In genomic region chr3:150480802-150481201, GRCh38 we compare ENCODE assay signal across 19 cellular contexts.
A peak's percentile ranks its signal among the peaks of the same experiment; 100 is the strongest.
DNase-seq lines count a peak whose midpoint lies in the region; ATAC-seq, FAIRE-seq and TF ChIP-seq lines count a peak whose summit lies in the region.
"Had no signal": no experiment of that assay in that cellular context is flagged by ENCODE, and none has a peak within 500 bp of the region (broad histone marks: within the 10 kb centered on the region; RNA-seq: fewer than 3 reads in every experiment).

No MANE protein-coding gene starts in this region.

- no peaks in the 10 kb centered on the region for H3K36me3 Mint-ChIP-seq in stimulated activated effector memory CD8-positive, alpha-beta T cell treated with anti-CD3 and anti-CD28 coated beads, Interleukin-12 subunit alpha, Interleukin-12 subunit beta, amount 100 ng/mL, for 72 hours

- H3K4me1 Mint-ChIP-seq in stimulated activated effector memory CD8-positive, alpha-beta T cell treated with anti-CD3 and anti-CD28 coated beads, Interleukin-12 subunit alpha, Interleukin-12 subunit beta, amount 100 ng/mL, for 72 hours = no peaks in the 10 kb centered on the region
- H3K4me1 Mint-ChIP-seq: CD4-positive, CD25-positive, alpha-beta regulatory T cell; CD8-positive, alpha-beta memory T cell had no signal

- no peaks in the 10 kb centered on the region for H3K9me1 ChIP-seq in keratinocyte (ENCODE audit: control insufficient read depth, extremely low read depth, insufficient read depth, low read length)

- no peak overlapping the region for H3K27ac Mint-ChIP-seq in stimulated activated effector memory CD8-positive, alpha-beta T cell treated with anti-CD3 and anti-CD28 coated beads, Interleukin-12 subunit alpha, Interleukin-12 subunit beta, amount 100 ng/mL, for 72 hours
- H3K27ac Mint-ChIP-seq: CD4-positive, CD25-positive, alpha-beta regulatory T cell; CD8-positive, alpha-beta memory T cell had no signal

- H2AFZ ChIP-seq in SK-N-SH (ENCODE audit: low read depth) (peak overlapping the region; percentile 17; the same call in 1 of the 2 replicates), keratinocyte (ENCODE audit: control insufficient read depth, low read length) (peak overlapping the region; percentile 23)

- TF ChIP-seq EP300 in SK-N-SH (IDR thresholded peaks at IDR 0.05; ENCODE audit: borderline replicate concordance in 1 of 2, low read depth in 1 of 2, low read length in 1 of 2) = no peak

- no peak overlapping the region for H3K9ac ChIP-seq in SK-N-SH
- no peak overlapping the region for H3K9ac ChIP-seq in keratinocyte (ENCODE audit: control insufficient read depth, extremely low read depth, insufficient read depth, low read length)

- H3F3A ChIP-seq in SK-N-SH (replicated peaks; ENCODE audit: insufficient read depth) = peaks cover 4% of the 10 kb centered on the region

- H3K9me3 ChIP-seq in SK-N-SH (peaks cover 13% of the 10 kb centered on the region), SJCRH30 (replicated peaks) (peaks cover 13% of the 10 kb centered on the region; the same call in 1 of the 2 replicates), keratinocyte (ENCODE audit: control insufficient read depth, low read depth, low read length) (no peaks in the 10 kb centered on the region)
- H3K9me3 ChIP-seq: BE2C had no signal

- H3K9me3 Mint-ChIP-seq in stimulated activated effector memory CD8-positive, alpha-beta T cell treated with anti-CD3 and anti-CD28 coated beads, Interleukin-12 subunit alpha, Interleukin-12 subunit beta, amount 100 ng/mL, for 72 hours = peaks cover 11% of the 10 kb centered on the region

- no peak overlapping the region for H3K4me3 ChIP-seq in SK-N-SH (ENCODE audit: low read depth in 2 of 2, low read length in 1 of 2)
- no peak overlapping the region for H3K4me3 ChIP-seq in SJCRH30
- H3K4me3 ChIP-seq in keratinocyte (ENCODE audit: control insufficient read depth in 2 of 3, extremely low read depth in 1 of 3, insufficient read depth in 2 of 3, low read depth in 1 of 3, low read length in 3 of 3) = no peak overlapping the region
- H3K4me3 ChIP-seq: K562 had no signal

- dilution Hi-C loops in keratinocyte (cut with MboI; ENCODE audit: extremely low pct_ligation_motif_present, low sequenced_read_pairs) = no loop called here

- no peak for FAIRE-seq in keratinocyte (lab: Jason Lieb, UNC)
- FAIRE-seq: K562 had no signal

- H4K20me1 ChIP-seq in SK-N-SH (ENCODE audit: insufficient read depth) = no peaks in the 10 kb centered on the region
- no peaks in the 10 kb centered on the region for H4K20me1 ChIP-seq in keratinocyte (ENCODE audit: control insufficient read depth, extremely low read depth, insufficient read depth, low read length)

- H3K79me2 ChIP-seq in SK-N-SH (ENCODE audit: insufficient read depth) = no peaks in the 10 kb centered on the region
- no peaks in the 10 kb centered on the region for H3K79me2 ChIP-seq in keratinocyte (ENCODE audit: control insufficient read depth, insufficient read depth, low read length)

- ATAC-seq in SK-N-SH treated with all-trans-retinoic acid at 6 μM for 48 hours = no peak
- no peak for ATAC-seq in stimulated activated effector memory CD8-positive, alpha-beta T cell treated with anti-CD3 and anti-CD28 coated beads, Interleukin-12 subunit alpha, Interleukin-12 subunit beta, amount 100 ng/mL, for 72 hours
- ATAC-seq: K562 had no signal

- TF ChIP-seq CTCF in SK-N-SH (IDR thresholded peaks at IDR 0.05) = no peak
- no peak for TF ChIP-seq CTCF in keratinocyte (optimal IDR thresholded peaks at IDR 0.05 in 1 of 3, IDR thresholded peaks at IDR 0.05 in 1 of 3, conservative IDR thresholded peaks at IDR 0.05 in 1 of 3; ENCODE audit: extremely low read depth in 1 of 3, insufficient read depth in 2 of 3, low read length in 3 of 3)

- no peak overlapping the region for H3K27ac ChIP-seq in SK-N-SH (ENCODE audit: low read depth in 2 of 2, low read length in 1 of 2)
- peak overlapping the region; percentile 75 for H3K27ac ChIP-seq in SJCRH30
- H3K27ac ChIP-seq in keratinocyte (ENCODE audit: control insufficient read depth, insufficient read depth, low read length) = no peak overlapping the region
- H3K27ac ChIP-seq: HL-60 had no signal

- no peak for TF ChIP-seq RAD21 in SK-N-SH (IDR thresholded peaks at IDR 0.05; ENCODE audit: low read length)

- CTCF ChIA-PET in SK-N-SH (lab: Yijun Ruan, JAX) = interaction anchor here (1.0 to 1.9 kb wide), 2 partner anchors 15 to 71 kb away, joined by 3 to 9 read pairs; no protein-coding TSS in a partner anchor

- no peak overlapping the region for H3K4me2 ChIP-seq in SK-N-SH
- no peak overlapping the region for H3K4me2 ChIP-seq in keratinocyte (ENCODE audit: control insufficient read depth, extremely low read depth, insufficient read depth, low read depth, low read length)

- H3K9me2 ChIP-seq in SK-N-SH = no peaks in the 10 kb centered on the region

- no peak overlapping the region for H3K4me3 Mint-ChIP-seq in stimulated activated effector memory CD8-positive, alpha-beta T cell treated with anti-CD3 and anti-CD28 coated beads, Interleukin-12 subunit alpha, Interleukin-12 subunit beta, amount 100 ng/mL, for 72 hours
- H3K4me3 Mint-ChIP-seq: CD4-positive, CD25-positive, alpha-beta regulatory T cell; CD8-positive, alpha-beta memory T cell had no signal

- DNase-seq in SK-N-SH (no peak), SJCRH30 (peak; percentile 12 to 49), keratinocyte (ENCODE audit: low read depth, low spot score) (no peak), AG08395 (ENCODE audit: low spot score) (no peak)
- DNase-seq in stimulated activated CD4-positive, alpha-beta T cell treated with anti-CD3 and anti-CD28 coated beads, Interleukin-4, amount 100 ng/mL, for 24 hours = no peak
- no peak for DNase-seq in stimulated activated effector memory CD8-positive, alpha-beta T cell treated with anti-CD3 and anti-CD28 coated beads, Interleukin-12 subunit alpha, Interleukin-12 subunit beta, amount 100 ng/mL, for 72 hours (ENCODE audit: low spot score in 2 of 2)
- DNase-seq: BE2C; C1 segment of cervical spinal cord; CD4-positive, CD25-positive, alpha-beta regulatory T cell; CD8-positive, alpha-beta memory T cell; COR-L47; DMS 273 treated with DMSO at 0.1 percent for 48 hours; DMS79; GDM1; GOT3; H7 had no signal

- POLR2A ChIA-PET in SK-N-SH (lab: Yijun Ruan, JAX) = no interaction called here

- H3K36me3 ChIP-seq in SK-N-SH (replicated peaks in 1 of 2; ENCODE audit: control insufficient read depth in 1 of 2, insufficient read depth in 2 of 2, low read length in 1 of 2) (peaks cover 0 to 8% of the 10 kb centered on the region in 2 experiments), SJCRH30 (no peaks in the 10 kb centered on the region), keratinocyte (ENCODE audit: control insufficient read depth in 2 of 2, extremely low read depth in 1 of 2, insufficient read depth in 2 of 2, low read length in 2 of 2) (peaks cover 0 to 1% of the 10 kb centered on the region in 2 experiments)
- H3K36me3 ChIP-seq: BE2C had no signal

- no peaks in the 10 kb centered on the region for H3K27me3 ChIP-seq in SK-N-SH (ENCODE audit: insufficient read depth)
- H3K27me3 ChIP-seq in SJCRH30 = no peaks in the 10 kb centered on the region
- H3K27me3 ChIP-seq in keratinocyte (ENCODE audit: control insufficient read depth, extremely low read depth, insufficient read depth, low read length) = no peaks in the 10 kb centered on the region
- H3K27me3 ChIP-seq: BE2C had no signal

- H3K4me1 ChIP-seq in SK-N-SH (ENCODE audit: control insufficient read depth in 1 of 2, insufficient read depth in 2 of 2, low read depth in 1 of 2, low read length in 1 of 2) (no peaks in the 10 kb centered on the region), SJCRH30 (peaks cover 9% of the 10 kb centered on the region), keratinocyte (ENCODE audit: control insufficient read depth, extremely low read depth, insufficient read depth, low read length) (peaks cover 3% of the 10 kb centered on the region)
- H3K4me1 ChIP-seq: BE2C had no signal

TF ChIP-seq in SK-N-SH, 30 proteins besides CTCF, POLR2A, EP300 and RAD21 (continues in another document):
- TF ChIP-seq PBX3 (IDR thresholded peaks at IDR 0.05) = no peak
- no peak for TF ChIP-seq FOSL2 (IDR thresholded peaks at IDR 0.05; ENCODE audit: borderline replicate concordance, low read depth)
- no peak for TF ChIP-seq MXI1 (IDR thresholded peaks at IDR 0.05; ENCODE audit: low read depth, low read length)

TF ChIP-seq in SK-N-SH treated with all-trans-retinoic acid at 6 μM for 48 hours, 23 proteins besides CTCF, POLR2A, EP300 and RAD21:
- no peak for TF ChIP-seq PPARA (CRISPR knock-in tag; IDR thresholded peaks at IDR 0.05; ENCODE audit: borderline replicate concordance)
- no peak for TF ChIP-seq CSRNP3 (CRISPR knock-in tag; IDR thresholded peaks at IDR 0.05)
- TF ChIP-seq TCF4 (CRISPR knock-in tag; IDR thresholded peaks at IDR 0.05; ENCODE audit: borderline replicate concordance) = no peak
- no peak for TF ChIP-seq TOX (CRISPR knock-in tag; IDR thresholded peaks at IDR 0.05; ENCODE audit: borderline replicate concordance)
- TF ChIP-seq BACH2 (CRISPR knock-in tag; IDR thresholded peaks at IDR 0.05; ENCODE audit: borderline replicate concordance) = no peak
- no peak for TF ChIP-seq CSDC2 (CRISPR knock-in tag; IDR thresholded peaks at IDR 0.05)

Comparison
In these comparisons a context has a peak if more than half of its experiments do, and no peak if none do; other contexts are left out.
1. DNase-seq: peak in SJCRH30 (2 of 2); none in SK-N-SH (single experiment), keratinocyte (single experiment), stimulated activated CD4-positive, alpha-beta T cell treated with anti-CD3 and anti-CD28 coated beads, Interleukin-4, amount 100 ng/mL, for 24 hours (single experiment), AG08395 (single experiment) and stimulated activated effector memory CD8-positive, alpha-beta T cell treated with anti-CD3 and anti-CD28 coated beads, Interleukin-12 subunit alpha, Interleukin-12 subunit beta, amount 100 ng/mL, for 72 hours (0 of 2).